10 cellular contexts compared by ENCODE assay signal in genomic region chr6:32529697-32530429, GRCh38. TPM values are rescaled to one million over a fixed set of nuclear protein-coding genes. Genes with fewer than 3 reads are reported as not detected.
DNase-seq lines count a peak whose midpoint lies in the region; ATAC-seq and TF ChIP-seq lines count a peak whose summit lies in the region.
"Had no signal": no experiment of that assay in that cellular context is flagged by ENCODE, and none has a peak within 500 bp of the region (broad histone marks: within the 10 kb centered on the region; RNA-seq: fewer than 3 reads in every experiment).

Gene HLA-DRB5, minus strand, starts transcription at chr6:32530287. Its CDS starts 63 bp downstream, at chr6:32530224.

- no peak within 1 kb of the TSS for H3K27ac Mint-ChIP-seq in activated CD4-positive, alpha-beta T cell treated with anti-CD3 and anti-CD28 coated beads for 36 hours

- no peak within 1 kb of the TSS for H3K4me3 Mint-ChIP-seq in activated CD4-positive, alpha-beta T cell treated with anti-CD3 and anti-CD28 coated beads for 36 hours

- peak; percentile 11 for DNase-seq in activated CD4-positive, alpha-beta T cell treated with anti-CD3 and anti-CD28 coated beads for 36 hours
- no peak for DNase-seq in activated CD4-positive, alpha-beta T cell treated with anti-CD3 and anti-CD28 coated beads, Interleukin-2, amount 50 U/mL, for 48 hours
- DNase-seq in NB4 (ENCODE audit: low read depth) (peak; percentile 16), NCI-H146 (lab: John Stamatoyannopoulos, UW) (no peak), NCI-H748 treated with DMSO at 0.1 percent for 48 hours (lab: John Stamatoyannopoulos, UW) (no peak), brain microvascular endothelial cell (no peak)
- DNase-seq in stimulated activated CD8-positive, alpha-beta memory T cell treated with anti-CD3 and anti-CD28 coated beads, Interleukin-12 subunit alpha, Interleukin-12 subunit beta, amount 100 ng/mL, for 4 hours (ENCODE audit: low read depth) = peak; percentile 1

- TF ChIP-seq CTCF in NB4 (IDR thresholded peaks at IDR 0.05; ENCODE audit: low read depth, low read length) (no peak), brain microvascular endothelial cell (IDR thresholded peaks at IDR 0.05; ENCODE audit: low read depth, low read length, missing control alignments) (no peak)

- peaks cover 2% of the 10 kb centered on the region for H3K27me3 Mint-ChIP-seq in activated CD4-positive, alpha-beta T cell treated with anti-CD3 and anti-CD28 coated beads for 36 hours

- no peaks in the 10 kb centered on the region for H3K36me3 Mint-ChIP-seq in activated CD4-positive, alpha-beta T cell treated with anti-CD3 and anti-CD28 coated beads for 36 hours (ENCODE audit: low read depth)

- TF ChIP-seq POLR2A in NB4 (IDR thresholded peaks at IDR 0.05; ENCODE audit: extremely low read depth, insufficient read length) = no peak

- intact Hi-C loops in activated CD4-positive, alpha-beta T cell treated with anti-CD3 and anti-CD28 coated beads for 36 hours (cut with DNase I, micrococcal nuclease) = loop anchor here in 1 of 2 experiments (10.0 kb wide), 1 partner anchor 55 kb away; the partner anchor contains the start of gene HLA-DRB1

- H3K4me3 ChIP-seq in NB4 (ENCODE audit: low read depth, low read length) (no peak within 1 kb of the TSS), brain microvascular endothelial cell (ENCODE audit: low read depth, low read length) (no peak within 1 kb of the TSS)
- H3K4me3 ChIP-seq: SK-N-MC had no signal

- in situ Hi-C loops in brain microvascular endothelial cell (cut with HindIII; ENCODE audit: low pct_ligation_motif_present, low sequenced_read_pairs) = loop anchor here (10.0 kb wide), 1 partner anchor 55 kb away; the partner anchor contains the start of gene HLA-DRB1

- POLR2A ChIA-PET in activated CD4-positive, alpha-beta T cell treated with anti-CD3 and anti-CD28 coated beads for 36 hours (lab: Charles Lee) = no interaction called here

- H3K36me3 ChIP-seq in brain microvascular endothelial cell (replicated peaks) = no peaks in the 10 kb centered on the region

- no peaks in the 10 kb centered on the region for H3K27me3 ChIP-seq in brain microvascular endothelial cell (replicated peaks)

- CTCF ChIA-PET in activated CD4-positive, alpha-beta T cell treated with anti-CD3 and anti-CD28 coated beads for 36 hours (lab: Charles Lee) = interaction anchor here (1.2 kb wide), 1 partner anchor 60 kb away, joined by 3 read pairs; the partner anchor contains the start of gene HLA-DRB1

- no peaks in the 10 kb centered on the region for H3K9me3 Mint-ChIP-seq in activated CD4-positive, alpha-beta T cell treated with anti-CD3 and anti-CD28 coated beads for 36 hours (ENCODE audit: low read depth)

- H3K4me1 Mint-ChIP-seq in activated CD4-positive, alpha-beta T cell treated with anti-CD3 and anti-CD28 coated beads for 36 hours = peaks cover 3% of the 10 kb centered on the region

- peak; percentile 49 for ATAC-seq in activated CD4-positive, alpha-beta T cell treated with anti-CD3 and anti-CD28 coated beads for 36 hours
- ATAC-seq in esophagus mucosa = peak; percentile 55

- H3K27ac ChIP-seq in brain microvascular endothelial cell = no peak within 1 kb of the TSS
- H3K27ac ChIP-seq: SK-N-MC had no signal

RNA-seq across cellular contexts. Expression of gene HLA-DRB5, which starts in this region (rescaled TPM):
- 1 to 10 TPM; 4.1 to 4.7 TPM for total RNA-seq in activated CD4-positive, alpha-beta T cell treated with anti-CD3 and anti-CD28 coated beads for 36 hours
- not detected for total RNA-seq in esophagus mucosa
- total RNA-seq: temporal lobe had no signal

Comparison
In these comparisons a context has a peak if more than half of its experiments do, and no peak if none do; other contexts are left out.
1. DNase-seq: peak in activated CD4-positive, alpha-beta T cell treated with anti-CD3 and anti-CD28 coated beads for 36 hours (single experiment), NB4 (single experiment) and stimulated activated CD8-positive, alpha-beta memory T cell treated with anti-CD3 and anti-CD28 coated beads, Interleukin-12 subunit alpha, Interleukin-12 subunit beta, amount 100 ng/mL, for 4 hours (single experiment); none in activated CD4-positive, alpha-beta T cell treated with anti-CD3 and anti-CD28 coated beads, Interleukin-2, amount 50 U/mL, for 48 hours (0 of 2), NCI-H146 (single experiment), NCI-H748 treated with DMSO at 0.1 percent for 48 hours (single experiment) and brain microvascular endothelial cell (single experiment).
2. Peak in ATAC-seq in esophagus mucosa; RNA of the gene not detected or under 1 TPM.